Comparison of ENCODE assay signal across 1 cellular context in genomic region chr3:171970301-171970788, GRCh38.
TF ChIP-seq lines count a peak whose summit lies in the region.

No MANE protein-coding gene starts in this region.

TF ChIP-seq in K562, 482 proteins besides CTCF, POLR2A, EP300 and RAD21 (continued from another document and continues in another):
- TF ChIP-seq NR2C1 (IDR thresholded peaks at IDR 0.05) (no peak), NR2C1 (tag; IDR thresholded peaks at IDR 0.05) (peak; percentile 57; the same call in 1 of the 2 replicates), BRCA1 (IDR thresholded peaks at IDR 0.05) (no peak), BRCA1 (CRISPR knock-in tag; IDR thresholded peaks at IDR 0.05) (no peak), ZNF583 (CRISPR knock-in tag; IDR thresholded peaks at IDR 0.05) (0 out of 2 replicates have a peak, but pooled peaks have one; percentile 31), GABPA (tag; conservative IDR thresholded peaks at IDR 0.05; ENCODE audit: low read depth) (no peak; the same call in 1 of the 2 replicates), CC2D1A (IDR thresholded peaks at IDR 0.05) (no peak), MTA2 (IDR thresholded peaks at IDR 0.05; ENCODE audit: low read depth) (no peak), CREB1 (IDR thresholded peaks at IDR 0.05) (no peak), CREB1 (CRISPR knock-in tag; IDR thresholded peaks at IDR 0.05) (0 out of 2 replicates have a peak, but pooled peaks have one; percentile 29), EP400 (IDR thresholded peaks at IDR 0.05) (peak; percentile 43; the same call in 1 of the 2 replicates), ATF3 (IDR thresholded peaks at IDR 0.05) (peak; percentile 43), ATF3 (CRISPR knock-in tag; conservative IDR thresholded peaks at IDR 0.05) (no peak), DEAF1 (CRISPR knock-in tag; IDR thresholded peaks at IDR 0.05) (0 out of 2 replicates have a peak, but pooled peaks have one; percentile 21), NFRKB (IDR thresholded peaks at IDR 0.05; ENCODE audit: low read depth) (peak; percentile 52; the same call in 1 of the 2 replicates), BRD9 (IDR thresholded peaks at IDR 0.05; ENCODE audit: low read depth, partially characterized antibody) (peak; percentile 69), ZNF609 (CRISPR knock-in tag; IDR thresholded peaks at IDR 0.05; ENCODE audit: borderline replicate concordance) (no peak), SFPQ (IDR thresholded peaks at IDR 0.05; ENCODE audit: low read depth, low read length) (no peak), PTBP1 (IDR thresholded peaks at IDR 0.05; ENCODE audit: low read depth, low read length) (no peak), ZFP91 (CRISPR knock-in tag; IDR thresholded peaks at IDR 0.05) (no peak), MECOM (CRISPR knock-in tag; IDR thresholded peaks at IDR 0.05) (0 out of 2 replicates have a peak, but pooled peaks have one; percentile 31), ERF (CRISPR knock-in tag; IDR thresholded peaks at IDR 0.05) (no peak), DPF2 (IDR thresholded peaks at IDR 0.05) (peak; percentile 74; the same call in 1 of the 2 replicates), CREB5 (CRISPR knock-in tag; IDR thresholded peaks at IDR 0.05) (no peak), MGA (IDR thresholded peaks at IDR 0.05) (peak; percentile 61), MAFF (IDR thresholded peaks at IDR 0.05; ENCODE audit: low read length) (no peak), SUPT5H (IDR thresholded peaks at IDR 0.05) (no peak), ZBTB2 (IDR thresholded peaks at IDR 0.05) (peak; percentile 5; the same call in 1 of the 2 replicates), SRSF9 (IDR thresholded peaks at IDR 0.05; ENCODE audit: borderline replicate concordance, low read depth, low read length) (no peak), DMBX1 (CRISPR knock-in tag; IDR thresholded peaks at IDR 0.05; ENCODE audit: borderline replicate concordance) (peak; percentile 63; the same call in 1 of the 2 replicates)
